ENCODE assay signal across 2 cellular contexts in the genomic region with DNA sequence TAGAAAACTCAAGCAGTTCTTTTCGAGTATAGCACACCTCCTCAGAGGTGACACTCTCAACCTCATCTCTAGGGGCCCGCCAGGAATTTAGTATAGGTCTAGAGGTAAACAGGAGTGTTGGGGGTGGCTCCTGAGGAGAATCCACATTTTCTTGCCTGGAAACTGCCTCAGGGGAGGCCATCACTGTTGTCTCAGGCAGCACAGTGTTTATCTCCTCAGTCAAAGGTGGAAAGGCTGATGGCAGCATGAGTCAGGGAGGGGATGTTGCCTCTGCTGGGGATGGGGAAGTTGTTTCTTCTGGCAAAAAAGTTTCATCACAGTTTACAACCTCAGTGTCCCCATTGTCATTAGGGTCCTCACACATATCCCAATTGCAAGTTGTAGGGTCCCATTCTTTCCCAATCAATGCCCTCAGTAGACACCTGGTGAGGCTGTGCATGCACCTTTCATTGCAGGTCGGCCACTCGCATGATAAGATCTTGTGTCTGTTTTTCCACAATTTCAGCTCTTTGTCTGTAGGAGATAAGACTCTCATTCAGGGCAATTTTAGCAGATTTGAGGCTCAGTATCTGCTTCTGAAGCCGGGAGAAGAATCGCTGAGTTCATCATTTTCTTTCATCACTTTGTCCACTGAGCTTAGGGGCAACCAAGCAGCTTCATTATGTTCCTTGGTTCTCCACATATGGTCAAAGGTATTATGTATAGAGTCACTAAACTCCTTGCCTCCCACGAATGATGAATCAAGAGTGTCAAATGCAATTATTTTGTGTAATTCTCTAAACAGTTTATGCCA.
TF ChIP-seq lines count a peak whose summit lies in the region.

No MANE protein-coding gene starts in this region.

TF ChIP-seq in A549, 52 proteins besides CTCF, POLR2A, EP300 and RAD21:
- TF ChIP-seq, protein P1, sequence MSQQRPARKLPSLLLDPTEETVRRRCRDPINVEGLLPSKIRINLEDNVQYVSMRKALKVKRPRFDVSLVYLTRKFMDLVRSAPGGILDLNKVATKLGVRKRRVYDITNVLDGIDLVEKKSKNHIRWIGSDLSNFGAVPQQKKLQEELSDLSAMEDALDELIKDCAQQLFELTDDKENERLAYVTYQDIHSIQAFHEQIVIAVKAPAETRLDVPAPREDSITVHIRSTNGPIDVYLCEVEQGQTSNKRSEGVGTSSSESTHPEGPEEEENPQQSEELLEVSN (IDR thresholded peaks at IDR 0.05; ENCODE audit: borderline replicate concordance, low read depth): no peak
- peak; percentile 62 for TF ChIP-seq MAFK (IDR thresholded peaks at IDR 0.05; ENCODE audit: partially characterized antibody)

TF ChIP-seq in IMR-90, 13 proteins besides CTCF, POLR2A, EP300 and RAD21:
- TF ChIP-seq NFE2L2 (IDR thresholded peaks at IDR 0.05; ENCODE audit: low read depth, low read length) (no peak), MAFK (IDR thresholded peaks at IDR 0.05; ENCODE audit: low read depth, low read length) (peak; percentile 79)
